In genomic region chr11:60973699-60974098, GRCh38 we compare ENCODE assay signal across 16 cellular contexts. TPM values are rescaled to one million over a fixed set of nuclear protein-coding genes. Genes with fewer than 3 reads are reported as not detected.
DNase-seq lines count a peak whose midpoint lies in the region; ATAC-seq and TF ChIP-seq lines count a peak whose summit lies in the region.
"Had no signal": no experiment of that assay in that cellular context is flagged by ENCODE, and none has a peak within 500 bp of the region (broad histone marks: within the 10 kb centered on the region; RNA-seq: fewer than 3 reads in every experiment).

No MANE protein-coding gene starts in this region.

- no peak for TF ChIP-seq CTCF in spleen (IDR thresholded peaks at IDR 0.05 in 8 of 11, conservative IDR thresholded peaks at IDR 0.05 in 3 of 11)

- H3K4me1 Mint-ChIP-seq in activated CD4-positive, alpha-beta T cell treated with anti-CD3 and anti-CD28 coated beads for 36 hours, result peaks cover 42% of the 10 kb centered on the region

- H3K27ac ChIP-seq in effector memory CD4-positive, alpha-beta T cell (ENCODE audit: insufficient read depth, low read length, poor library complexity, severe bottlenecking), result peak overlapping the region; percentile 93
- H3K27ac ChIP-seq in spleen, result peak overlapping the region in 7 of 8 donors; percentile 66 to 87 (median 77)

- no peaks in the 10 kb centered on the region for H3K9me3 Mint-ChIP-seq in activated CD4-positive, alpha-beta T cell treated with anti-CD3 and anti-CD28 coated beads for 36 hours (ENCODE audit: low read depth)

- TF ChIP-seq POLR2A in spleen (IDR thresholded peaks at IDR 0.05), result no peak

- POLR2A ChIA-PET in activated CD4-positive, alpha-beta T cell treated with anti-CD3 and anti-CD28 coated beads for 36 hours (lab: Charles Lee), result interaction anchor here (1.6 kb wide), 1 partner anchor 11 kb away, joined by 9 read pairs; no protein-coding TSS in a partner anchor

- CTCF ChIA-PET in activated CD4-positive, alpha-beta T cell treated with anti-CD3 and anti-CD28 coated beads for 36 hours (lab: Charles Lee), result interaction anchor here (1.3 kb wide), 1 partner anchor 47 kb away, joined by 3 read pairs; no protein-coding TSS in a partner anchor

- WGBS in spleen, 5 donors, result 68 to 88% (median 83%) methylated on average over 6 of the region's 6 CpGs

- intact Hi-C loops in activated CD4-positive, alpha-beta T cell treated with anti-CD3 and anti-CD28 coated beads for 36 hours (cut with DNase I, micrococcal nuclease), result no loop called here
- intact Hi-C loops in spleen (cut with DNase I; ENCODE audit: low total_unique reads), result no loop called here

- DNase-seq in activated CD4-positive, alpha-beta T cell treated with anti-CD3 and anti-CD28 coated beads for 36 hours, result peak; percentile 52
- DNase-seq in activated CD4-positive, alpha-beta T cell treated with anti-CD3 and anti-CD28 coated beads for 1 hour, result no peak
- peak; percentile 31 to 50 for DNase-seq in activated CD4-positive, alpha-beta T cell treated with anti-CD3 and anti-CD28 coated beads, Interleukin-2, amount 50 U/mL, for 48 hours
- no peak for DNase-seq in effector memory CD4-positive, alpha-beta T cell
- DNase-seq in spleen (no peak), NCI-H2081 (lab: John Stamatoyannopoulos, UW) (no peak)
- DNase-seq: NCI-H187 treated with DMSO at 0.1 percent for 48 hours; NCI-H446 treated with DMSO at 0.1 percent for 48 hours; SIG-M5; stimulated activated CD4-positive, alpha-beta T cell treated with anti-CD3 and anti-CD28 coated beads, Interleukin-4, amount 100 ng/mL, for 4 hours had no signal

- H3K27me3 Mint-ChIP-seq in activated CD4-positive, alpha-beta T cell treated with anti-CD3 and anti-CD28 coated beads for 36 hours, result no peaks in the 10 kb centered on the region

- H3K4me3 Mint-ChIP-seq in activated CD4-positive, alpha-beta T cell treated with anti-CD3 and anti-CD28 coated beads for 36 hours, result peak overlapping the region; percentile 87
- H3K4me3 Mint-ChIP-seq: mesothelial cell of epicardium had no signal

- H3K27me3 ChIP-seq in effector memory CD4-positive, alpha-beta T cell (replicated peaks; ENCODE audit: control insufficient read depth, insufficient read depth, low read length, poor library complexity, severe bottlenecking), result no peaks in the 10 kb centered on the region
- no peaks in the 10 kb centered on the region for H3K27me3 ChIP-seq in spleen (replicated peaks in 1 of 7)

- peak overlapping the region; percentile 98 for H3K27ac Mint-ChIP-seq in activated CD4-positive, alpha-beta T cell treated with anti-CD3 and anti-CD28 coated beads for 36 hours
- H3K27ac Mint-ChIP-seq: mesothelial cell of epicardium had no signal

- ATAC-seq in activated CD4-positive, alpha-beta T cell treated with anti-CD3 and anti-CD28 coated beads for 36 hours, result peak; percentile 15
- ATAC-seq in GM21786 (IDR thresholded peaks at IDR 0.05; ENCODE audit: unreplicated experiment) (no peak), GM21447 (IDR thresholded peaks at IDR 0.05; ENCODE audit: unreplicated experiment) (no peak)

- no peaks in the 10 kb centered on the region for H3K9me3 ChIP-seq in effector memory CD4-positive, alpha-beta T cell (ENCODE audit: control insufficient read depth, low read length)
- peaks cover 0 to under 1% (median 0%) of the 10 kb centered on the region in 8 donors for H3K9me3 ChIP-seq in spleen

- H3K36me3 Mint-ChIP-seq in activated CD4-positive, alpha-beta T cell treated with anti-CD3 and anti-CD28 coated beads for 36 hours (ENCODE audit: low read depth), result peaks cover 62% of the 10 kb centered on the region
- H3K36me3 Mint-ChIP-seq: CD14-positive monocyte, mesothelial cell of epicardium had no signal

- H3K4me1 ChIP-seq in effector memory CD4-positive, alpha-beta T cell (ENCODE audit: control insufficient read depth, insufficient read depth, low read length, poor library complexity, severe bottlenecking), result peaks cover 32% of the 10 kb centered on the region
- H3K4me1 ChIP-seq in spleen, result peaks cover 18 to 58% (median 38%) of the 10 kb centered on the region in 6 donors

- H3K36me3 ChIP-seq in effector memory CD4-positive, alpha-beta T cell (ENCODE audit: control insufficient read depth, insufficient read depth, low read length), result peaks cover 16% of the 10 kb centered on the region
- H3K36me3 ChIP-seq in spleen, result no peaks in the 10 kb centered on the region

- H3K4me3 ChIP-seq in effector memory CD4-positive, alpha-beta T cell (ENCODE audit: insufficient read depth, low read depth, low read length, poor library complexity, severe bottlenecking), result peak overlapping the region; percentile 96
- peak overlapping the region in 7 of 8 donors; percentile 2 to 68 (median 45) for H3K4me3 ChIP-seq in spleen

RNA-seq across cellular contexts. Expression of gene CD6, which starts 2.2 kb away (rescaled TPM):
- 100 to 1,000 TPM; 286 to 377 TPM for total RNA-seq in activated CD4-positive, alpha-beta T cell treated with anti-CD3 and anti-CD28 coated beads for 36 hours
- total RNA-seq in spleen, result 10 to 100 TPM; 13.4 to 47.6 (median 31.4) TPM
- polyA plus RNA-seq in spleen, result 10 to 100 TPM; 10.9 to 21.8 (median 20.3) TPM
- total RNA-seq: A172, MCF 10A had no signal

RNA-seq across cellular contexts. Expression of gene SLC15A3, which starts 21.7 kb away (rescaled TPM):
- total RNA-seq in activated CD4-positive, alpha-beta T cell treated with anti-CD3 and anti-CD28 coated beads for 36 hours, result 1 to 10 TPM; 7.0 to 9.6 TPM
- total RNA-seq in spleen, result 100 to 1,000 TPM in 4 of 7 donors, 10 to 100 TPM in 3; 62.9 to 133 (median 114) TPM
- 100 to 1,000 TPM in 2 of 3 donors, 10 to 100 TPM in 1; 83.8 to 139 (median 115) TPM for polyA plus RNA-seq in spleen
- total RNA-seq: MCF 10A had no signal

RNA-seq across cellular contexts. Expression of gene TMEM132A, which starts 49.4 kb away (rescaled TPM):
- 1 to 10 TPM; 1.9 to 2.0 TPM for total RNA-seq in activated CD4-positive, alpha-beta T cell treated with anti-CD3 and anti-CD28 coated beads for 36 hours
- 10 to 100 TPM in 4 of 7 donors, 1 to 10 TPM in 3; 5.6 to 15.6 (median 13.0) TPM for total RNA-seq in spleen
- 10 to 100 TPM in 1 of 3 donors, 1 to 10 TPM in 2; 5.7 to 11.4 (median 7.1) TPM for polyA plus RNA-seq in spleen

RNA-seq across cellular contexts. Expression of gene TMEM109, which starts 59.7 kb away (rescaled TPM):
- total RNA-seq in activated CD4-positive, alpha-beta T cell treated with anti-CD3 and anti-CD28 coated beads for 36 hours, result 10 to 100 TPM; 80.3 to 89.1 TPM
- 100 to 1,000 TPM in 6 of 7 donors, 10 to 100 TPM in 1; 82.1 to 125 (median 109) TPM for total RNA-seq in spleen
- polyA plus RNA-seq in spleen, result 10 to 100 TPM; 53.6 to 84.7 (median 84.5) TPM

Comparison
In these comparisons a context has a peak if more than half of its experiments do, and no peak if none do; other contexts are left out.
1. DNase-seq: peak in activated CD4-positive, alpha-beta T cell treated with anti-CD3 and anti-CD28 coated beads for 36 hours (single experiment) and activated CD4-positive, alpha-beta T cell treated with anti-CD3 and anti-CD28 coated beads, Interleukin-2, amount 50 U/mL, for 48 hours (2 of 2); none in activated CD4-positive, alpha-beta T cell treated with anti-CD3 and anti-CD28 coated beads for 1 hour (single experiment), effector memory CD4-positive, alpha-beta T cell (0 of 3), spleen (single experiment) and NCI-H2081 (0 of 2).
2. RNA of gene CD6, which starts 2.2 kb away (total RNA-seq): 286 to 377 TPM in activated CD4-positive, alpha-beta T cell treated with anti-CD3 and anti-CD28 coated beads for 36 hours; 13.4 to 47.6 TPM in spleen; every median in the first group is over 4 times any median in the second.
3. RNA of gene SLC15A3, which starts 21.7 kb away (total RNA-seq): 62.9 to 133 TPM in spleen; 7.0 to 9.6 TPM in activated CD4-positive, alpha-beta T cell treated with anti-CD3 and anti-CD28 coated beads for 36 hours; every median in the first group is over 4 times any median in the second.